ENCODE assay signal across 21 cellular contexts in the genomic region with DNA sequence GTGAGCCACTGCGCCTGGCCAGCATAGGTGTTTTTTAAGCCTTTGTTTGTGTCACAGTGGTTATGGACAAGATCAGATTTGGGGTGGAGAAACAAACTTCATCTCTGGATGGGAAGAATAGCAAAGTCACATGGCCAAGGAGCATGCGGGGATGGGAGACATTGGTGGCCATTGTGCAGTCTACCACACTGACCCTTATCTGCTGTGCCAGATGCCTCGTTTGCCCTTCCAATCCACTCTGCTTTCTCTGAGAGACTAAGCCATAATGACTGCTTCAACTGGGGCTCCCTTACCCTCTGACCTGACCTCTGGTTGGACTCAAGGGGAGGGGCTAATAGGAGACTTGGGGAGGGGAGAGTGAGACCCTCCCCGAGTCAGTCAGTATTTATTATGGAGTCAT.
"Had no signal": no experiment of that assay in that cellular context is flagged by ENCODE, and none has a peak within 500 bp of the region (broad histone marks: within the 10 kb centered on the region; RNA-seq: fewer than 3 reads in every experiment).

No MANE protein-coding gene starts in this region.

- H3K4me3 Mint-ChIP-seq: activated naive CD4-positive, alpha-beta T cell treated with anti-CD3 and anti-CD28 coated beads, Interleukin-2, amount 10 ng/mL, durations not matched to agents 7 days and 5 days; activated T-cell treated with anti-CD3 and anti-CD28 coated beads, Interleukin-2, amount 50 U/mL, for 4 hours; brain; nephron; stimulated activated naive CD8-positive, alpha-beta T cell treated with anti-CD3 and anti-CD28 coated beads, Interleukin-15, Interleukin-2, amounts not matched to agents 100 ng/mL and 50 ng/mL, for 24 hours; T-helper 1 cell treated with Interleukin-12 subunit alpha and Interleukin-12 subunit beta and Interleukin-4 antibody, amounts not matched to agents 30 μg/mL and 1 μg/mL, for 36 hours had no signal

- H3K4me1 Mint-ChIP-seq: brain, nephron had no signal

- H3K9me3 Mint-ChIP-seq: activated naive CD4-positive, alpha-beta T cell treated with anti-CD3 and anti-CD28 coated beads, Interleukin-2, amount 10 ng/mL, durations not matched to agents 7 days and 5 days; activated T-cell treated with anti-CD3 and anti-CD28 coated beads, Interleukin-2, amount 50 U/mL, for 4 hours; brain; nephron; stimulated activated naive CD8-positive, alpha-beta T cell treated with anti-CD3 and anti-CD28 coated beads, Interleukin-15, Interleukin-2, amounts not matched to agents 100 ng/mL and 50 ng/mL, for 24 hours; T-helper 1 cell treated with Interleukin-12 subunit alpha and Interleukin-12 subunit beta and Interleukin-4 antibody, amounts not matched to agents 30 μg/mL and 1 μg/mL, for 36 hours had no signal

- H3K9me3 ChIP-seq: pancreas, thyroid gland, upper lobe of right lung had no signal

- H3K27me3 Mint-ChIP-seq: activated naive CD4-positive, alpha-beta T cell treated with anti-CD3 and anti-CD28 coated beads, Interleukin-2, amount 10 ng/mL, durations not matched to agents 7 days and 5 days; stimulated activated naive CD8-positive, alpha-beta T cell treated with anti-CD3 and anti-CD28 coated beads, Interleukin-15, Interleukin-2, amounts not matched to agents 100 ng/mL and 50 ng/mL, for 24 hours had no signal

- FAIRE-seq: endometrium, kidney, pancreas had no signal

- H3K4me1 ChIP-seq: pancreas, thyroid gland, upper lobe of right lung had no signal

- ATAC-seq: activated T-cell treated with anti-CD3 and anti-CD28 coated beads, Interleukin-2, amount 50 U/mL, for 4 hours; pancreas; right cardiac atrium; upper lobe of right lung had no signal

- H3K27ac ChIP-seq: pancreas, thyroid gland, upper lobe of right lung, WERI-Rb-1 had no signal

- H3K36me3 Mint-ChIP-seq: brain had no signal

- H3K4me3 ChIP-seq: lung, pancreas, thyroid gland, upper lobe of right lung had no signal

- DNase-seq: activated CD4-positive, alpha-beta T cell treated with anti-CD3 and anti-CD28 coated beads for 1 hour; activated CD8-positive, alpha-beta memory T cell treated with anti-CD3 and anti-CD28 coated beads, Interleukin-2, amount 50 U/mL, for 48 hours; activated naive CD4-positive, alpha-beta T cell treated with anti-CD3 and anti-CD28 coated beads, Interleukin-2, amount 10 ng/mL, durations not matched to agents 7 days and 5 days; activated T-cell treated with anti-CD3 and anti-CD28 coated beads, Interleukin-2, amount 50 U/mL, for 4 hours; aorta; foreskin fibroblast; kidney; pancreas; right cardiac atrium; stimulated activated CD4-positive, alpha-beta T cell treated with anti-CD3 and anti-CD28 coated beads, Interleukin-4, amount 100 ng/mL, for 24 hours; substantia nigra; T1000; thyroid gland; upper lobe of right lung; WERI-Rb-1 had no signal

- H3K27ac Mint-ChIP-seq: activated naive CD4-positive, alpha-beta T cell treated with anti-CD3 and anti-CD28 coated beads, Interleukin-2, amount 10 ng/mL, durations not matched to agents 7 days and 5 days; brain; nephron; T-helper 1 cell treated with Interleukin-12 subunit alpha and Interleukin-12 subunit beta and Interleukin-4 antibody, amounts not matched to agents 30 μg/mL and 1 μg/mL, for 36 hours had no signal

- H3K27me3 ChIP-seq: thyroid gland, upper lobe of right lung had no signal

- H3K36me3 ChIP-seq: pancreas, thyroid gland, upper lobe of right lung, WERI-Rb-1 had no signal
